Comparison of ENCODE assay signal across 8 cellular contexts in the genomic region with DNA sequence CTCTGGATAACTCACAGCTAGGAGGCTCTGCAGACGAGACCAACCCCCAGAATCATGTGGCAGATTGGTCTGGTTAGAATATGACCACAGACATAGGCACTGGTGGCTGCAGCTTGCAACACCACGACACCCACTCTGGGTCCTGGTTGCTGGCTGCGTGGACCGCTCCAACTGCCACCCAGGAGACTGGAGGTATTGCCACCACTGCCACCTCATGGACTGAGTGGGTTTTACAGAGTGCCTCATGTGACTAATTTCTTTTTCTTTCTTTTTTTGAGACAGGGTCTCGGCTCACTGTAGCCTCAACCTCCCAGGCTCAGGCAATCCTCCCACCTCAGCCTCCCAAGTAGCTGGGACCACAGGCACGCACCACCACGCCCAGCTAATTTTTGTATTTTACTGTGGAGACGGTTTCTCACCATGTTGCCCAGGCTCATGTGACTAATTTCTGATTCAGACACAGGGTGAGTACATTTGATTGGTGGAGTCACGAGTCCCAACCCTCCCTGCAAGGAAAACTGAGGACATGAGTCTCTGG. TPM values are rescaled to one million over a fixed set of nuclear protein-coding genes. Genes with fewer than 3 reads are reported as not detected.
DNase-seq lines count a peak whose midpoint lies in the region; ATAC-seq and TF ChIP-seq lines count a peak whose summit lies in the region.

No MANE protein-coding gene starts in this region.

- H3K27me3 Mint-ChIP-seq in activated B cell treated with CpG ODN at 0.5 μM for 24 hours = no peaks in the 10 kb centered on the region

- no peaks in the 10 kb centered on the region for H3K27me3 ChIP-seq in kidney epithelial cell (ENCODE audit: control insufficient read depth, insufficient read depth, low read length)

- TF ChIP-seq CTCF in NB4 (IDR thresholded peaks at IDR 0.05; ENCODE audit: low read depth, low read length) = peak; percentile 65
- TF ChIP-seq CTCF in activated B cell treated with CpG ODN at 0.5 μM for 24 hours (IDR thresholded peaks at IDR 0.05) = peak; percentile 26
- TF ChIP-seq CTCF in cardiac fibroblast (IDR thresholded peaks at IDR 0.05; ENCODE audit: low read depth, low read length) = peak; percentile 46
- peak; percentile 34 for TF ChIP-seq CTCF in kidney epithelial cell (IDR thresholded peaks at IDR 0.05; ENCODE audit: insufficient read depth, low read length, poor library complexity, severe bottlenecking)

- no peak overlapping the region for H3K4me3 ChIP-seq in NB4 (ENCODE audit: low read depth, low read length)
- H3K4me3 ChIP-seq in cardiac fibroblast (replicated peaks in 1 of 2; ENCODE audit: low read depth in 2 of 2, low read length in 2 of 2) = no peak overlapping the region
- no peak overlapping the region for H3K4me3 ChIP-seq in kidney epithelial cell (ENCODE audit: low read depth, low read length)

- H3K4me1 Mint-ChIP-seq in activated B cell treated with CpG ODN at 0.5 μM for 24 hours = peaks cover 25% of the 10 kb centered on the region

- ATAC-seq in GM19324 (IDR thresholded peaks at IDR 0.05; ENCODE audit: low FRiP score, unreplicated experiment) = peak; percentile 44
- peak; percentile 86 for ATAC-seq in activated B cell treated with CpG ODN at 0.5 μM for 24 hours (ENCODE audit: low read depth)

- POLR2A ChIA-PET in activated B cell treated with CpG ODN at 0.5 μM for 24 hours (lab: Charles Lee) = interaction anchor here (0.5 to 2.9 kb wide), 6 partner anchors 10 to 65 kb away, joined by 3 to 23 read pairs (median 4); a partner anchor contains a TSS

- no peaks in the 10 kb centered on the region for H3K9me3 Mint-ChIP-seq in activated B cell treated with CpG ODN at 0.5 μM for 24 hours

- DNase-seq in AML-193 (lab: John Stamatoyannopoulos, UW) (peak; percentile 89 to 94), NB4 (ENCODE audit: low read depth) (peak; percentile 98), activated B cell treated with CpG ODN at 0.5 μM for 24 hours (peak; percentile 37), cardiac fibroblast (ENCODE audit: low read depth in 2 of 2) (peak; percentile 65 to 79), kidney epithelial cell (ENCODE audit: low read depth) (no peak), DMS153 treated with DMSO at 0.1 percent for 48 hours (lab: John Stamatoyannopoulos, UW; ENCODE audit: unreplicated experiment) (no peak)
- peak; percentile 56 for DNase-seq in stimulated activated CD4-positive, alpha-beta T cell treated with anti-CD3 and anti-CD28 coated beads, Interleukin-4, amount 100 ng/mL, for 1 hour

- H3K27ac Mint-ChIP-seq in activated B cell treated with CpG ODN at 0.5 μM for 24 hours = peak overlapping the region; percentile 72

- intact Hi-C loops in activated B cell treated with CpG ODN at 0.5 μM for 24 hours (cut with micrococcal nuclease) = loop anchor here (1.0 kb wide), 5 partner anchors 17 to 91 kb away; a partner anchor contains a TSS

- H3K4me3 Mint-ChIP-seq in activated B cell treated with CpG ODN at 0.5 μM for 24 hours = peak overlapping the region; percentile 78

- TF ChIP-seq POLR2A in NB4 (IDR thresholded peaks at IDR 0.05; ENCODE audit: extremely low read depth, insufficient read length) = no peak

- CTCF ChIA-PET in activated B cell treated with CpG ODN at 0.5 μM for 24 hours (lab: Charles Lee) = interaction anchor here (0.7 to 6.2 kb wide), 10 partner anchors 9 to 194 kb away, joined by 3 to 47 read pairs (median 4); a partner anchor contains a TSS

- H3K36me3 Mint-ChIP-seq in activated B cell treated with CpG ODN at 0.5 μM for 24 hours (ENCODE audit: low read depth) = no peaks in the 10 kb centered on the region

- no peaks in the 10 kb centered on the region for H3K36me3 ChIP-seq in kidney epithelial cell (ENCODE audit: control insufficient read depth, insufficient read depth, low read length)

RNA-seq across cellular contexts. Expression of a gene that starts 29.9 kb away (rescaled TPM):
- total RNA-seq in activated B cell treated with CpG ODN at 0.5 μM for 24 hours (1.4 and 2.1 TPM in 2 replicates), kidney epithelial cell (0.14 TPM in 1 of 2 replicates, not detected in the other)

RNA-seq across cellular contexts. Expression of a gene that starts 45.2 kb away (rescaled TPM):
- 46.9 and 54.6 TPM in 2 replicates for total RNA-seq in activated B cell treated with CpG ODN at 0.5 μM for 24 hours
- total RNA-seq in kidney epithelial cell = 101 TPM in 2 replicates

Comparison
In these comparisons a context has a peak if more than half of its experiments do, and no peak if none do; other contexts are left out.
1. DNase-seq: peak in AML-193 (2 of 2), NB4 (single experiment), activated B cell treated with CpG ODN at 0.5 μM for 24 hours (single experiment), cardiac fibroblast (2 of 2) and stimulated activated CD4-positive, alpha-beta T cell treated with anti-CD3 and anti-CD28 coated beads, Interleukin-4, amount 100 ng/mL, for 1 hour (single experiment); none in kidney epithelial cell (single experiment) and DMS153 treated with DMSO at 0.1 percent for 48 hours (single experiment).
2. Peak in every context shown above with its lines, with median percentiles within 50 percentile points of each other: CTCF ChIP-seq.